Comparison of ENCODE assay signal across 28 cellular contexts in genomic region chr4:140993350-140993749, GRCh38.
DNase-seq lines count a peak whose midpoint lies in the region; ATAC-seq, FAIRE-seq and TF ChIP-seq lines count a peak whose summit lies in the region.
"Had no signal": no experiment of that assay in that cellular context is flagged by ENCODE, and none has a peak within 500 bp of the region (broad histone marks: within the 10 kb centered on the region; RNA-seq: fewer than 3 reads in every experiment).

No MANE protein-coding gene starts in this region.

- H3K4me1 ChIP-seq in HepG2 (ENCODE audit: insufficient read depth, low read length), result no peaks in the 10 kb centered on the region
- peaks cover 0 to 12% (median 4%) of the 10 kb centered on the region in 4 donors for H3K4me1 ChIP-seq in right lobe of liver
- peaks cover 0 to 10% (median 5%) of the 10 kb centered on the region in 3 donors for H3K4me1 ChIP-seq in esophagus squamous epithelium
- peaks cover 0 to 25% (median 0%) of the 10 kb centered on the region in 6 donors for H3K4me1 ChIP-seq in spleen

- in situ Hi-C loops in HepG2 (cut with HindIII; ENCODE audit: extremely low pct_ligation_motif_present, low pct_unique_long_range_greater_than_20kb), result no loop called here

- TF ChIP-seq POLR2A in HepG2 (IDR thresholded peaks at IDR 0.05; ENCODE audit: insufficient read depth in 1 of 2, low read depth in 2 of 2, low read length in 2 of 2), result no peak
- no peak for TF ChIP-seq POLR2A in right lobe of liver (IDR thresholded peaks at IDR 0.05)
- TF ChIP-seq POLR2A in esophagus squamous epithelium (IDR thresholded peaks at IDR 0.05), result no peak
- no peak for TF ChIP-seq POLR2A in spleen (IDR thresholded peaks at IDR 0.05)

- H3K27ac ChIP-seq in HepG2 (ENCODE audit: extremely low read length, insufficient read depth, low read length) (no peak overlapping the region), right lobe of liver (no peak overlapping the region), esophagus squamous epithelium (peak overlapping the region in 3 of 4 donors; percentile 42 to 47 (median 44)), spleen (peak overlapping the region in 5 of 8 donors; percentile 1 to 46 (median 34))

- no peak for TF ChIP-seq EP300 in HepG2 (IDR thresholded peaks at IDR 0.05; ENCODE audit: low read depth in 2 of 2, low read length in 2 of 2)
- TF ChIP-seq EP300 in HepG2 (CRISPR knock-in tag; IDR thresholded peaks at IDR 0.05; ENCODE audit: borderline replicate concordance), result no peak

- H3K79me2 ChIP-seq in HepG2 (ENCODE audit: insufficient read depth, low read length), result no peaks in the 10 kb centered on the region

- DNase-seq in HepG2 (ENCODE audit: low spot score), result no peak
- no peak for DNase-seq in right lobe of liver
- DNase-seq in esophagus squamous epithelium (lab: John Stamatoyannopoulos, UW), result no peak
- DNase-seq in spleen, result no peak
- DNase-seq in GM10248 (ENCODE audit: extremely low spot score), result no peak
- DNase-seq: ACHN; activated CD4-positive, alpha-beta T cell treated with anti-CD3 and anti-CD28 coated beads, Interleukin-2, amount 50 U/mL, for 4 hours; activated T-cell treated with anti-CD3 and anti-CD28 coated beads, Interleukin-2, amount 50 U/mL, for 72 hours; CD8-positive, alpha-beta T cell; EL; hippocampal formation; immature natural killer cell; KBM-7; mesenchymal stem cell; naive B cell; NCI-H1105; NCI-H187 treated with DMSO at 0.1 percent for 48 hours; NCI-H524 treated with DMSO at 0.1 percent for 48 hours; NK-92 treated with Interleukin-12 subunit alpha and Interleukin-12 subunit beta, amount 100 ng/mL, for 24 hours; stimulated activated CD4-positive, alpha-beta T cell treated with anti-CD3 and anti-CD28 coated beads, Interleukin-15, amount 100 ng/mL, for 24 hours; stimulated activated CD4-positive, alpha-beta T cell treated with anti-CD3 and anti-CD28 coated beads, Interleukin-4, amount 100 ng/mL, for 4 hours; T-helper 17 cell had no signal

- no peak overlapping the region for H3K4me2 ChIP-seq in HepG2 (ENCODE audit: low read depth, low read length)

- CTCF ChIA-PET in HepG2 (lab: Yijun Ruan, JAX; ENCODE audit: low intra/inter-chr PET ratio, low total read pairs), result no interaction called here
- CTCF ChIA-PET in GM10248 (lab: Yijun Ruan, JAX), result interaction anchor here (1.3 kb wide), 1 partner anchor 9 kb away, joined by 5 read pairs; no protein-coding TSS in a partner anchor

- no peak for FAIRE-seq in HepG2 (lab: Jason Lieb, UNC)
- FAIRE-seq: frontal cortex, H1, HTR-8/SVneo had no signal

- H3K9me3 ChIP-seq in HepG2 (ENCODE audit: low read length) (no peaks in the 10 kb centered on the region), right lobe of liver (no peaks in the 10 kb centered on the region), esophagus squamous epithelium (no peaks in the 10 kb centered on the region), spleen (no peaks in the 10 kb centered on the region)

- H3K27me3 ChIP-seq in HepG2 (ENCODE audit: control insufficient read depth in 1 of 2, insufficient read depth in 2 of 2, low read length in 2 of 2) (no peaks in the 10 kb centered on the region; a peak in 1 of 5 replicates), right lobe of liver (no peaks in the 10 kb centered on the region), esophagus squamous epithelium (no peaks in the 10 kb centered on the region), spleen (replicated peaks in 1 of 7) (no peaks in the 10 kb centered on the region)

- WGBS in HepG2 (ENCODE audit: low lambda C conversion rate), result 44% methylated on average over 5 of the region's 5 CpGs
- 85% methylated on average over 5 of the region's 5 CpGs for WGBS in right lobe of liver (ENCODE audit: insufficient coverage, low coverage, low lambda C conversion rate, missing lambda C conversion rate)
- WGBS in esophagus squamous epithelium, 2 donors, result 70 to 72% methylated on average over 5 of the region's 5 CpGs
- WGBS in spleen, 5 donors, result 67 to 81% (median 71%) methylated on average over 5 of the region's 5 CpGs

- ATAC-seq in HepG2 (peak; percentile 75), right lobe of liver (no peak), GM18519 (IDR thresholded peaks at IDR 0.05; ENCODE audit: low FRiP score, unreplicated experiment) (no peak), HG03432 (IDR thresholded peaks at IDR 0.05; ENCODE audit: unreplicated experiment) (no peak)
- ATAC-seq: activated CD4-positive, CD25-positive, alpha-beta regulatory T cell treated with anti-CD3 and anti-CD28 coated beads, Interleukin-2, amount 50 U/mL, for 24 hours; activated T-cell treated with anti-CD3 and anti-CD28 coated beads, Interleukin-2, amount 50 U/mL, for 72 hours; CD8-positive, alpha-beta T cell; T-helper 17 cell had no signal

- H3K36me3 ChIP-seq in HepG2 (replicated peaks in 1 of 2; ENCODE audit: control insufficient read depth in 1 of 2, insufficient read depth in 2 of 2, low read length in 2 of 2), result no peaks in the 10 kb centered on the region
- H3K36me3 ChIP-seq in right lobe of liver, result no peaks in the 10 kb centered on the region
- H3K36me3 ChIP-seq in esophagus squamous epithelium, result no peaks in the 10 kb centered on the region
- no peaks in the 10 kb centered on the region for H3K36me3 ChIP-seq in spleen

- H3K4me3 ChIP-seq in HepG2 (replicated peaks in 1 of 3; ENCODE audit: insufficient read depth in 1 of 3, low read depth in 2 of 3, low read length in 3 of 3) (no peak overlapping the region), right lobe of liver (no peak overlapping the region), esophagus squamous epithelium (no peak overlapping the region), spleen (no peak overlapping the region)

- no peak for TF ChIP-seq RAD21 in HepG2 (CRISPR knock-in tag; IDR thresholded peaks at IDR 0.05)

- no peak overlapping the region for H2AFZ ChIP-seq in HepG2 (ENCODE audit: low read length)

- no TSS peak for BruUV-seq in HepG2 (replicated peaks; lab: Mats Ljungman, UMichigan)

- TF ChIP-seq CTCF in HepG2 (CRISPR knock-in tag; IDR thresholded peaks at IDR 0.05) (no peak), right lobe of liver (IDR thresholded peaks at IDR 0.05) (no peak), esophagus squamous epithelium (IDR thresholded peaks at IDR 0.05) (no peak), spleen (IDR thresholded peaks at IDR 0.05 in 8 of 11, conservative IDR thresholded peaks at IDR 0.05 in 3 of 11) (no peak), GM10248 (IDR thresholded peaks at IDR 0.05; ENCODE audit: control extremely low read depth, extremely low read depth, low read depth, missing control alignments) (no peak)

- POLR2A ChIA-PET in HepG2 (lab: Yijun Ruan, JAX), result no interaction called here
- POLR2A ChIA-PET in GM10248 (lab: Yijun Ruan, JAX), result no interaction called here

- no peaks in the 10 kb centered on the region for H4K20me1 ChIP-seq in HepG2 (ENCODE audit: insufficient read depth, low read length)

- H3K9ac ChIP-seq in HepG2 (ENCODE audit: insufficient read depth, low read depth, low read length), result no peak overlapping the region

- intact Hi-C loops in HepG2 (cut with micrococcal nuclease; ENCODE audit: unreplicated experiment) (no loop called here), right lobe of liver (cut with DNase I) (no loop called here), esophagus squamous epithelium (cut with DNase I) (no loop called here), spleen (cut with DNase I; ENCODE audit: low total_unique reads) (no loop called here)

TF ChIP-seq in HepG2, 621 proteins besides CTCF, POLR2A, EP300 and RAD21 (continues in another document):
- no peak for TF ChIP-seq ZNF296 (CRISPR knock-in tag; conservative IDR thresholded peaks at IDR 0.05)
- no peak for TF ChIP-seq TFDP1 (CRISPR knock-in tag; IDR thresholded peaks at IDR 0.05; ENCODE audit: borderline replicate concordance)
- no peak for TF ChIP-seq IRF1 (CRISPR knock-in tag; IDR thresholded peaks at IDR 0.05; ENCODE audit: low read depth)
- TF ChIP-seq SP5 (CRISPR knock-in tag; IDR thresholded peaks at IDR 0.05; ENCODE audit: borderline replicate concordance, low read depth), result no peak
- TF ChIP-seq ZNF691 (CRISPR knock-in tag; IDR thresholded peaks at IDR 0.05; ENCODE audit: borderline replicate concordance, low read depth), result no peak
- TF ChIP-seq ISL2 (CRISPR knock-in tag; IDR thresholded peaks at IDR 0.05), result no peak
- TF ChIP-seq ZBTB7A (CRISPR knock-in tag; IDR thresholded peaks at IDR 0.05), result no peak
- TF ChIP-seq HMG20A (CRISPR knock-in tag; IDR thresholded peaks at IDR 0.05; ENCODE audit: borderline replicate concordance), result no peak
- no peak for TF ChIP-seq NFKB2 (CRISPR knock-in tag; IDR thresholded peaks at IDR 0.05; ENCODE audit: borderline replicate concordance)
- no peak for TF ChIP-seq HNRNPLL (IDR thresholded peaks at IDR 0.05; ENCODE audit: low read depth, low read length, poor library complexity, severe bottlenecking)

Comparison
In these comparisons a context has a peak if more than half of its experiments do, and no peak if none do; other contexts are left out.
1. H3K27ac ChIP-seq: peak in esophagus squamous epithelium (3 of 4) and spleen (5 of 8); none in HepG2 (single experiment) and right lobe of liver (0 of 3).